ENCODE assay signal across 19 cellular contexts in the genomic region with DNA sequence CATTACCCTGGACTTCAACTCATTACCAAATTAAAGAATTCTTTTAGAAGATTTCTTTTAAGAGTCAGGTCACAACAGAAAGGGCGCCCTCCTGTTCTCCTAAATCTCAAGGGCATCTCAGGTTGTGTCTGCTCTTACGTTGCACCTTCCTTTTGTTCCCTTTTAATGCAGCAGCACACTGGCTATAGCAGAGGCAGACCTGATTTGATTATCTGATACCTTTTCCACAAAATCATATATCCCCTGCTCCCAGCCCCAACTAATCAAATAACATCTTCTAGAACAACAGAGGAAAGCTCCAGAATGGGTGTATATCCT. TPM values are rescaled to one million over a fixed set of nuclear protein-coding genes. Genes with fewer than 3 reads are reported as not detected.
DNase-seq lines count a peak whose midpoint lies in the region; ATAC-seq and TF ChIP-seq lines count a peak whose summit lies in the region.
"Had no signal": no experiment of that assay in that cellular context is flagged by ENCODE, and none has a peak within 500 bp of the region (broad histone marks: within the 10 kb centered on the region; RNA-seq: fewer than 3 reads in every experiment).

No MANE protein-coding gene starts in this region.

- intact Hi-C loops in MCF 10A (cut with micrococcal nuclease): loop anchor here (10.0 kb wide), 1 partner anchor 489 kb away; no protein-coding TSS in a partner anchor

- H3K36me3 ChIP-seq in HUES48 (ENCODE audit: control insufficient read depth, insufficient read depth, low read length): no peaks in the 10 kb centered on the region

- peaks cover 7% of the 10 kb centered on the region for H3K36me3 Mint-ChIP-seq in T-helper 1 cell treated with Interleukin-12 subunit alpha and Interleukin-12 subunit beta and Interleukin-4 antibody, amounts not matched to agents 30 μg/mL and 1 μg/mL, for 36 hours (ENCODE audit: low read depth)
- peaks cover 13% of the 10 kb centered on the region for H3K36me3 Mint-ChIP-seq in activated T-helper 17 cell treated with anti-CD3 and anti-CD28 coated beads, Interleukin-2, amount 50 U/mL, for 72 hours (ENCODE audit: low read depth)
- H3K36me3 Mint-ChIP-seq in memory B cell (peaks cover 16% of the 10 kb centered on the region), MCF 10A (ENCODE audit: insufficient read depth, unreplicated experiment) (peaks cover 20% of the 10 kb centered on the region)

- CTCF ChIA-PET in MCF 10A (lab: Yijun Ruan, JAX): interaction anchor here (0.9 to 1.4 kb wide), 2 partner anchors 182 to 187 kb away, joined by 3 to 4 read pairs; no protein-coding TSS in a partner anchor

- peak overlapping the region; percentile 6 for H3K27ac Mint-ChIP-seq in T-helper 1 cell treated with Interleukin-12 subunit alpha and Interleukin-12 subunit beta and Interleukin-4 antibody, amounts not matched to agents 30 μg/mL and 1 μg/mL, for 36 hours
- H3K27ac Mint-ChIP-seq in activated T-helper 17 cell treated with anti-CD3 and anti-CD28 coated beads, Interleukin-2, amount 50 U/mL, for 72 hours: peak overlapping the region; percentile 93
- H3K27ac Mint-ChIP-seq in memory B cell (peak overlapping the region; percentile 95), MCF 10A (ENCODE audit: low read depth, unreplicated experiment) (no peak overlapping the region)

- H3K27ac ChIP-seq in HUES48 (ENCODE audit: low read depth, low read length): peak overlapping the region; percentile 57
- H3K27ac ChIP-seq: epithelial cell of prostate, foreskin keratinocyte, lower lobe of right lung, suprapubic skin had no signal

- no peaks in the 10 kb centered on the region for H3K9me3 ChIP-seq in HUES48 (ENCODE audit: control insufficient read depth, insufficient read depth, low read length)
- H3K9me3 ChIP-seq: lower lobe of right lung, suprapubic skin had no signal

- DNase-seq in T-helper 1 cell: no peak
- no peak for DNase-seq in memory B cell (ENCODE audit: low spot score in 2 of 2)
- DNase-seq in dedifferentiated amniotic fluid mesenchymal stem cell (ENCODE audit: extremely low spot score): no peak
- no peak for DNase-seq in MCF 10A (ENCODE audit: unreplicated experiment)
- no peak for DNase-seq in NCI-H187 treated with DMSO at 0.1 percent for 48 hours (lab: John Stamatoyannopoulos, UW)
- DNase-seq: activated CD4-positive, alpha-beta T cell treated with anti-CD3 and anti-CD28 coated beads for 4 hours; activated T-cell treated with anti-CD3 and anti-CD28 coated beads for 4 hours; foreskin keratinocyte; lower lobe of right lung; NCI-H526; RPMI8226; stimulated activated CD4-positive, alpha-beta T cell treated with anti-CD3 and anti-CD28 coated beads, Interleukin-12 subunit alpha, Interleukin-12 subunit beta, amount 100 ng/mL, for 4 hours had no signal

- no peaks in the 10 kb centered on the region for H3K27me3 ChIP-seq in HUES48 (ENCODE audit: control insufficient read depth, insufficient read depth, low read length)
- H3K27me3 ChIP-seq: foreskin keratinocyte, suprapubic skin had no signal

- BruUV-seq in MCF 10A (replicated peaks; lab: Mats Ljungman, UMichigan): no TSS peak

- POLR2A ChIA-PET in MCF 10A (lab: Yijun Ruan, JAX): no interaction called here

- no peak overlapping the region for H3K4me3 ChIP-seq in HUES48 (ENCODE audit: low read depth, low read length)
- H3K4me3 ChIP-seq: lower lobe of right lung, suprapubic skin had no signal

- peaks cover 13% of the 10 kb centered on the region for H3K4me1 Mint-ChIP-seq in T-helper 1 cell treated with Interleukin-12 subunit alpha and Interleukin-12 subunit beta and Interleukin-4 antibody, amounts not matched to agents 30 μg/mL and 1 μg/mL, for 36 hours (ENCODE audit: low read depth)
- peaks cover 51% of the 10 kb centered on the region for H3K4me1 Mint-ChIP-seq in activated T-helper 17 cell treated with anti-CD3 and anti-CD28 coated beads, Interleukin-2, amount 50 U/mL, for 72 hours
- H3K4me1 Mint-ChIP-seq in memory B cell (peaks cover 20% of the 10 kb centered on the region), MCF 10A (ENCODE audit: insufficient read depth, unreplicated experiment) (no peaks in the 10 kb centered on the region)

- H3K9ac ChIP-seq in HUES48 (ENCODE audit: low read depth, low read length): no peak overlapping the region; the same call in 1 of the 2 replicates

- no peak overlapping the region for H3K4me3 Mint-ChIP-seq in T-helper 1 cell treated with Interleukin-12 subunit alpha and Interleukin-12 subunit beta and Interleukin-4 antibody, amounts not matched to agents 30 μg/mL and 1 μg/mL, for 36 hours
- peak overlapping the region; percentile 72 for H3K4me3 Mint-ChIP-seq in activated T-helper 17 cell treated with anti-CD3 and anti-CD28 coated beads, Interleukin-2, amount 50 U/mL, for 72 hours
- H3K4me3 Mint-ChIP-seq in memory B cell: no peak overlapping the region
- H3K4me3 Mint-ChIP-seq in MCF 10A (ENCODE audit: unreplicated experiment): no peak overlapping the region

- H3K4me1 ChIP-seq in HUES48 (ENCODE audit: control insufficient read depth, insufficient read depth, low read length): peaks cover 52% of the 10 kb centered on the region
- H3K4me1 ChIP-seq: foreskin keratinocyte, lower lobe of right lung, suprapubic skin had no signal

- no peak for TF ChIP-seq CTCF in MCF 10A (IDR thresholded peaks at IDR 0.05; ENCODE audit: unreplicated experiment)

- no peak for ATAC-seq in activated T-helper 17 cell treated with anti-CD3 and anti-CD28 coated beads, Interleukin-2, amount 50 U/mL, for 72 hours (replicated peaks)
- ATAC-seq in memory B cell (ENCODE audit: low read depth): no peak
- ATAC-seq: foreskin keratinocyte, lower lobe of right lung had no signal

- peaks cover 7% of the 10 kb centered on the region for H3K9me3 Mint-ChIP-seq in T-helper 1 cell treated with Interleukin-12 subunit alpha and Interleukin-12 subunit beta and Interleukin-4 antibody, amounts not matched to agents 30 μg/mL and 1 μg/mL, for 36 hours
- H3K9me3 Mint-ChIP-seq in activated T-helper 17 cell treated with anti-CD3 and anti-CD28 coated beads, Interleukin-2, amount 50 U/mL, for 72 hours: peaks cover 5% of the 10 kb centered on the region
- H3K9me3 Mint-ChIP-seq in memory B cell (no peaks in the 10 kb centered on the region), MCF 10A (ENCODE audit: unreplicated experiment) (no peaks in the 10 kb centered on the region)

- no peaks in the 10 kb centered on the region for H3K27me3 Mint-ChIP-seq in T-helper 1 cell treated with Interleukin-12 subunit alpha and Interleukin-12 subunit beta and Interleukin-4 antibody, amounts not matched to agents 30 μg/mL and 1 μg/mL, for 36 hours (ENCODE audit: low read depth)
- no peaks in the 10 kb centered on the region for H3K27me3 Mint-ChIP-seq in activated T-helper 17 cell treated with anti-CD3 and anti-CD28 coated beads, Interleukin-2, amount 50 U/mL, for 72 hours
- no peaks in the 10 kb centered on the region for H3K27me3 Mint-ChIP-seq in memory B cell
- H3K27me3 Mint-ChIP-seq in MCF 10A (ENCODE audit: insufficient read depth, unreplicated experiment): no peaks in the 10 kb centered on the region

RNA-seq across cellular contexts. Expression of a gene that starts 40.1 kb away (rescaled TPM):
- 10 to 100 TPM; 21.5 to 53.0 TPM for total RNA-seq in activated T-helper 17 cell treated with anti-CD3 and anti-CD28 coated beads, Interleukin-2, amount 50 U/mL, for 72 hours
- not detected in 2 replicates for total RNA-seq in MCF 10A (2022)
- total RNA-seq: A172, bronchial epithelial cell, foreskin keratinocyte had no signal

Comparison
In these comparisons a context has a peak if more than half of its experiments do, and no peak if none do; other contexts are left out.
1. RNA of a gene that starts 40.1 kb away (total RNA-seq): 21.5 to 53.0 TPM in activated T-helper 17 cell treated with anti-CD3 and anti-CD28 coated beads, Interleukin-2, amount 50 U/mL, for 72 hours; not detected in MCF 10A; every median in the first group is over 10 times any median in the second.